Comparison of ENCODE assay signal across 1 cellular context in the genomic region with DNA sequence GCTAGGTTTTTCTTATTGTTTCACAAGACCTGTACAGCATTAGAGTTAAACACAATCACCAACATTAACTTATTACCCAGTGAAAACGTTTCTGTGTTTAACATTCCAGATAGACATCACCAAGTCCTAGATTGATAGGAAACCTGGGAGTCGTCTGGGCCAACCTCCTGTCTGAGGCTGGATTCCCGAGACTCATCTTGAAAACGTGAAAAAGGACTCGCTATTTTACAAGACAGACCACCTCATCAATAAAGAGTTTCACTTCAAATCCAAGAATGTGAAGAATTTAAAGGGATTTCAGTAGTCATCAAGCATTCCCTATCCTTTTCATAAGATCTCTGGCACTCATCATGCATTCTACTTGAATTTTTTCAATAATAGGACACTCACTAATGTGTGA.
TF ChIP-seq lines count a peak whose summit lies in the region.

No MANE protein-coding gene starts in this region.

TF ChIP-seq in GM23338, 12 proteins besides CTCF, POLR2A, EP300 and RAD21 (continued from another document):
- TF ChIP-seq ZNF462 (CRISPR knock-in tag; IDR thresholded peaks at IDR 0.05) (no peak), ETS1 (IDR thresholded peaks at IDR 0.05) (no peak), ZNF331 (CRISPR knock-in tag; IDR thresholded peaks at IDR 0.05; ENCODE audit: low read depth) (no peak), STAT1 (IDR thresholded peaks at IDR 0.05; ENCODE audit: unreplicated experiment) (no peak), ZNF114 (CRISPR knock-in tag; IDR thresholded peaks at IDR 0.05) (no peak), EZH2 (IDR thresholded peaks at IDR 0.05; ENCODE audit: low read depth, unreplicated experiment) (no peak), POLR2AphosphoS5 (IDR thresholded peaks at IDR 0.05; ENCODE audit: low read depth) (no peak)
TF ChIP-seq in GM23338: peak in this region for 0.
